Comparison of ENCODE assay signal across 1 cellular context in genomic region chr6:158014505-158015187, GRCh38.
TF ChIP-seq lines count a peak whose summit lies in the region.

No MANE protein-coding gene starts in this region.

TF ChIP-seq in A549, 52 proteins besides CTCF, POLR2A, EP300 and RAD21 (continued from another document):
- TF ChIP-seq NFE2L2 (conservative IDR thresholded peaks at IDR 0.05; ENCODE audit: low read length), result no peak
